1 cellular context compared by ENCODE assay signal in the genomic region with DNA sequence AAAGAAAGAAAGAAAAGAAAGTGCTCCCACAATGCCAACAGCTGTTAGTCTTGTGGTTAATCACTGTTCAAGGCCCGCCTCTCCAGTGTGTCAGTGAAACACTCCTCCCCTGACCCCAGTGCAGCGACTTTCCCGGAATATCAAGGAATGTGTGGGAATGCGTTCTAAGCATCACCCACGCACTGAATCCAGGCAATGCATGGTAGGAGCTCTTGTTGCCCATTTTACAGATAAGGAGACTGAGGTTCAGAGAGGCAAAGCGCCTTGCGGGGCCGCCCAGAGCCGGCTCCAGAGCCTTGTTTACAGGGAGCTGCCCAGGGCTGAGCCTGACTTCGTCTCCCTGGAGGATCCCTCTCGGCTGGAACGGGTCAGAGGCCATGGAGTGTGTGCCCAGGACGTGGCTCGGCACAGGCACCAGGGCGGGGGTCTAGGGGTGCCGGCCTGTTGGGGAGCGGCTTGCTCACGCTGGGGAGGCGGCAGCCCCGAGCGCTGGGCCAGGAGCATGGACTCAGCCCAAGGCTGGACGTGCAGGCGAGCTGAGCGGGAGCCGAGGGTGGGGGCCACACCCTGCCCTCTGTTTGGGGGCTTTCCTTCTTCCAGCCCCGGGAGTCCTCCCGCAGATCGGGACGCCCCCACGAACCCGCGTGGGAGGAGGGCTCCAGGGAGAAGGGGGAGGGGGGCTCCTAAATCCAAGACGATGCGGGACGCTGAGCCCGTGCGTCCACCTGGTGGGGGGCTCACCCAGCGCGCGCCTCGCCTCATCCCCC.
TF ChIP-seq lines count a peak whose summit lies in the region.

No MANE protein-coding gene starts in this region.

TF ChIP-seq in GM12878, 131 proteins besides CTCF, POLR2A, EP300 and RAD21 (continued from another document and continues in another):
- TF ChIP-seq CBFB (IDR thresholded peaks at IDR 0.05; ENCODE audit: low read depth) (no peak), HCFC1 (IDR thresholded peaks at IDR 0.05; ENCODE audit: low read length) (no peak), YY1 (IDR thresholded peaks at IDR 0.05; ENCODE audit: low read depth, low read length) (no peak), ATF3 (IDR thresholded peaks at IDR 0.05; ENCODE audit: borderline replicate concordance, extremely low read depth, low read depth, low read length) (no peak), RFX5 (IDR thresholded peaks at IDR 0.05; ENCODE audit: low read depth, low read length) (no peak), E2F4 (IDR thresholded peaks at IDR 0.05; ENCODE audit: low read depth, low read length) (no peak), PAX8 (IDR thresholded peaks at IDR 0.05) (no peak), HDAC2 (IDR thresholded peaks at IDR 0.05) (no peak), DPF2 (IDR thresholded peaks at IDR 0.05) (peak; percentile 65), SP1 (IDR thresholded peaks at IDR 0.05; ENCODE audit: low read depth, low read length) (no peak), ZBTB11 (CRISPR knock-in tag; IDR thresholded peaks at IDR 0.05) (no peak), CHD4 (IDR thresholded peaks at IDR 0.05) (no peak; the same call in 1 of the 2 replicates), NR2C1 (IDR thresholded peaks at IDR 0.05) (no peak), LARP7 (IDR thresholded peaks at IDR 0.05) (no peak; the same call in 1 of the 2 replicates), SPI1 (IDR thresholded peaks at IDR 0.05; ENCODE audit: borderline replicate concordance, insufficient read depth, low read depth, low read length) (no peak), JUNB (IDR thresholded peaks at IDR 0.05) (no peak), PAX5 (IDR thresholded peaks at IDR 0.05; ENCODE audit: borderline replicate concordance, low read depth, low read length) (no peak), MTA2 (IDR thresholded peaks at IDR 0.05; ENCODE audit: low read depth) (no peak), RUNX3 (IDR thresholded peaks at IDR 0.05; ENCODE audit: low read length) (peak; percentile 56), RB1 (IDR thresholded peaks at IDR 0.05; ENCODE audit: borderline replicate concordance) (no peak), CREM (IDR thresholded peaks at IDR 0.05; ENCODE audit: low read depth) (no peak), IKZF1 (conservative IDR thresholded peaks at IDR 0.05) (peak; percentile 87), FOXK2 (IDR thresholded peaks at IDR 0.05) (no peak), NR2F1 (conservative IDR thresholded peaks at IDR 0.05) (0 out of 2 replicates have a peak, but pooled peaks have one; percentile 24), KLF5 (IDR thresholded peaks at IDR 0.05; ENCODE audit: partially characterized antibody) (no peak), RCOR1 (conservative IDR thresholded peaks at IDR 0.05; ENCODE audit: low read depth, low read length) (no peak), CEBPB (IDR thresholded peaks at IDR 0.05; ENCODE audit: borderline replicate concordance in 1 of 2, low read depth in 2 of 2, low read length in 2 of 2) (no peak), POU2F2 (IDR thresholded peaks at IDR 0.05; ENCODE audit: borderline replicate concordance, low read depth, low read length) (no peak), BMI1 (IDR thresholded peaks at IDR 0.05; ENCODE audit: borderline replicate concordance) (no peak), EGR1 (IDR thresholded peaks at IDR 0.05; ENCODE audit: borderline replicate concordance in 1 of 2, low read depth in 2 of 2, low read length in 2 of 2) (peak in 1 of 2 experiments; percentile 74; a peak in 2 of 3 replicates), ELK1 (IDR thresholded peaks at IDR 0.05; ENCODE audit: low read depth, low read length) (no peak), RAD51 (IDR thresholded peaks at IDR 0.05) (no peak), ZNF217 (IDR thresholded peaks at IDR 0.05) (peak; percentile 74; the same call in 1 of the 2 replicates), WRNIP1 (IDR thresholded peaks at IDR 0.05; ENCODE audit: borderline replicate concordance, low read depth, low read length) (no peak), GATAD2B (conservative IDR thresholded peaks at IDR 0.05; ENCODE audit: low read depth) (peak; percentile 70), CBX5 (IDR thresholded peaks at IDR 0.05; ENCODE audit: low read depth) (no peak)
- TF ChIP-seq, protein P1, sequence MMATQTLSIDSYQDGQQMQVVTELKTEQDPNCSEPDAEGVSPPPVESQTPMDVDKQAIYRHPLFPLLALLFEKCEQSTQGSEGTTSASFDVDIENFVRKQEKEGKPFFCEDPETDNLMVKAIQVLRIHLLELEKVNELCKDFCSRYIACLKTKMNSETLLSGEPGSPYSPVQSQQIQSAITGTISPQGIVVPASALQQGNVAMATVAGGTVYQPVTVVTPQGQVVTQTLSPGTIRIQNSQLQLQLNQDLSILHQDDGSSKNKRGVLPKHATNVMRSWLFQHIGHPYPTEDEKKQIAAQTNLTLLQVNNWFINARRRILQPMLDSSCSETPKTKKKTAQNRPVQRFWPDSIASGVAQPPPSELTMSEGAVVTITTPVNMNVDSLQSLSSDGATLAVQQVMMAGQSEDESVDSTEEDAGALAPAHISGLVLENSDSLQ (IDR thresholded peaks at IDR 0.05): no peak
- TF ChIP-seq, protein P2, sequence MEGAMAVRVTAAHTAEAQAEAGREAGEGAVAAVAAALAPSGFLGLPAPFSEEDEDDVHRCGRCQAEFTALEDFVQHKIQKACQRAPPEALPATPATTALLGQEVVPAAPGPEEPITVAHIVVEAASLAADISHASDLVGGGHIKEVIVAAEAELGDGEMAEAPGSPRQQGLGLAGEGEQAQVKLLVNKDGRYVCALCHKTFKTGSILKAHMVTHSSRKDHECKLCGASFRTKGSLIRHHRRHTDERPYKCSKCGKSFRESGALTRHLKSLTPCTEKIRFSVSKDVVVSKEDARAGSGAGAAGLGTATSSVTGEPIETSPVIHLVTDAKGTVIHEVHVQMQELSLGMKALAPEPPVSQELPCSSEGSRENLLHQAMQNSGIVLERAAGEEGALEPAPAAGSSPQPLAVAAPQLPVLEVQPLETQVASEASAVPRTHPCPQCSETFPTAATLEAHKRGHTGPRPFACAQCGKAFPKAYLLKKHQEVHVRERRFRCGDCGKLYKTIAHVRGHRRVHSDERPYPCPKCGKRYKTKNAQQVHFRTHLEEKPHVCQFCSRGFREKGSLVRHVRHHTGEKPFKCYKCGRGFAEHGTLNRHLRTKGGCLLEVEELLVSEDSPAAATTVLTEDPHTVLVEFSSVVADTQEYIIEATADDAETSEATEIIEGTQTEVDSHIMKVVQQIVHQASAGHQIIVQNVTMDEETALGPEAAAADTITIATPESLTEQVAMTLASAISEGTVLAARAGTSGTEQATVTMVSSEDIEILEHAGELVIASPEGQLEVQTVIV (IDR thresholded peaks at IDR 0.05; ENCODE audit: borderline replicate concordance, partially characterized antibody): no peak
- TF ChIP-seq, protein P3, sequence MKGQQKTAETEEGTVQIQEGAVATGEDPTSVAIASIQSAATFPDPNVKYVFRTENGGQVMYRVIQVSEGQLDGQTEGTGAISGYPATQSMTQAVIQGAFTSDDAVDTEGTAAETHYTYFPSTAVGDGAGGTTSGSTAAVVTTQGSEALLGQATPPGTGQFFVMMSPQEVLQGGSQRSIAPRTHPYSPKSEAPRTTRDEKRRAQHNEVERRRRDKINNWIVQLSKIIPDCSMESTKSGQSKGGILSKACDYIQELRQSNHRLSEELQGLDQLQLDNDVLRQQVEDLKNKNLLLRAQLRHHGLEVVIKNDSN (IDR thresholded peaks at IDR 0.05; ENCODE audit: borderline replicate concordance, extremely low read length, insufficient read depth, low read depth, low read length): no peak
- TF ChIP-seq, protein P4, sequence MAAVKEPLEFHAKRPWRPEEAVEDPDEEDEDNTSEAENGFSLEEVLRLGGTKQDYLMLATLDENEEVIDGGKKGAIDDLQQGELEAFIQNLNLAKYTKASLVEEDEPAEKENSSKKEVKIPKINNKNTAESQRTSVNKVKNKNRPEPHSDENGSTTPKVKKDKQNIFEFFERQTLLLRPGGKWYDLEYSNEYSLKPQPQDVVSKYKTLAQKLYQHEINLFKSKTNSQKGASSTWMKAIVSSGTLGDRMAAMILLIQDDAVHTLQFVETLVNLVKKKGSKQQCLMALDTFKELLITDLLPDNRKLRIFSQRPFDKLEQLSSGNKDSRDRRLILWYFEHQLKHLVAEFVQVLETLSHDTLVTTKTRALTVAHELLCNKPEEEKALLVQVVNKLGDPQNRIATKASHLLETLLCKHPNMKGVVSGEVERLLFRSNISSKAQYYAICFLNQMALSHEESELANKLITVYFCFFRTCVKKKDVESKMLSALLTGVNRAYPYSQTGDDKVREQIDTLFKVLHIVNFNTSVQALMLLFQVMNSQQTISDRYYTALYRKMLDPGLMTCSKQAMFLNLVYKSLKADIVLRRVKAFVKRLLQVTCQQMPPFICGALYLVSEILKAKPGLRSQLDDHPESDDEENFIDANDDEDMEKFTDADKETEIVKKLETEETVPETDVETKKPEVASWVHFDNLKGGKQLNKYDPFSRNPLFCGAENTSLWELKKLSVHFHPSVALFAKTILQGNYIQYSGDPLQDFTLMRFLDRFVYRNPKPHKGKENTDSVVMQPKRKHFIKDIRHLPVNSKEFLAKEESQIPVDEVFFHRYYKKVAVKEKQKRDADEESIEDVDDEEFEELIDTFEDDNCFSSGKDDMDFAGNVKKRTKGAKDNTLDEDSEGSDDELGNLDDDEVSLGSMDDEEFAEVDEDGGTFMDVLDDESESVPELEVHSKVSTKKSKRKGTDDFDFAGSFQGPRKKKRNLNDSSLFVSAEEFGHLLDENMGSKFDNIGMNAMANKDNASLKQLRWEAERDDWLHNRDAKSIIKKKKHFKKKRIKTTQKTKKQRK (IDR thresholded peaks at IDR 0.05; ENCODE audit: low read depth, low read length): no peak
- TF ChIP-seq, protein P5, sequence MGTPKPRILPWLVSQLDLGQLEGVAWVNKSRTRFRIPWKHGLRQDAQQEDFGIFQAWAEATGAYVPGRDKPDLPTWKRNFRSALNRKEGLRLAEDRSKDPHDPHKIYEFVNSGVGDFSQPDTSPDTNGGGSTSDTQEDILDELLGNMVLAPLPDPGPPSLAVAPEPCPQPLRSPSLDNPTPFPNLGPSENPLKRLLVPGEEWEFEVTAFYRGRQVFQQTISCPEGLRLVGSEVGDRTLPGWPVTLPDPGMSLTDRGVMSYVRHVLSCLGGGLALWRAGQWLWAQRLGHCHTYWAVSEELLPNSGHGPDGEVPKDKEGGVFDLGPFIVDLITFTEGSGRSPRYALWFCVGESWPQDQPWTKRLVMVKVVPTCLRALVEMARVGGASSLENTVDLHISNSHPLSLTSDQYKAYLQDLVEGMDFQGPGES (IDR thresholded peaks at IDR 0.05): no peak
- TF ChIP-seq, protein P6, sequence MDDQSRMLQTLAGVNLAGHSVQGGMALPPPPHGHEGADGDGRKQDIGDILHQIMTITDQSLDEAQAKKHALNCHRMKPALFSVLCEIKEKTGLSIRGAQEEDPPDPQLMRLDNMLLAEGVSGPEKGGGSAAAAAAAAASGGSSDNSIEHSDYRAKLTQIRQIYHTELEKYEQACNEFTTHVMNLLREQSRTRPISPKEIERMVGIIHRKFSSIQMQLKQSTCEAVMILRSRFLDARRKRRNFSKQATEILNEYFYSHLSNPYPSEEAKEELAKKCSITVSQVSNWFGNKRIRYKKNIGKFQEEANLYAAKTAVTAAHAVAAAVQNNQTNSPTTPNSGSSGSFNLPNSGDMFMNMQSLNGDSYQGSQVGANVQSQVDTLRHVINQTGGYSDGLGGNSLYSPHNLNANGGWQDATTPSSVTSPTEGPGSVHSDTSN (IDR thresholded peaks at IDR 0.05; ENCODE audit: insufficient replicate concordance, low read depth, low read length): no peak
- TF ChIP-seq, protein P7, sequence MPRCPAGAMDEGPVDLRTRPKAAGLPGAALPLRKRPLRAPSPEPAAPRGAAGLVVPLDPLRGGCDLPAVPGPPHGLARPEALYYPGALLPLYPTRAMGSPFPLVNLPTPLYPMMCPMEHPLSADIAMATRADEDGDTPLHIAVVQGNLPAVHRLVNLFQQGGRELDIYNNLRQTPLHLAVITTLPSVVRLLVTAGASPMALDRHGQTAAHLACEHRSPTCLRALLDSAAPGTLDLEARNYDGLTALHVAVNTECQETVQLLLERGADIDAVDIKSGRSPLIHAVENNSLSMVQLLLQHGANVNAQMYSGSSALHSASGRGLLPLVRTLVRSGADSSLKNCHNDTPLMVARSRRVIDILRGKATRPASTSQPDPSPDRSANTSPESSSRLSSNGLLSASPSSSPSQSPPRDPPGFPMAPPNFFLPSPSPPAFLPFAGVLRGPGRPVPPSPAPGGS (IDR thresholded peaks at IDR 0.05; ENCODE audit: borderline replicate concordance, insufficient read depth, low read depth, low read length, poor library complexity, severe bottlenecking): no peak
